In the genomic region with DNA sequence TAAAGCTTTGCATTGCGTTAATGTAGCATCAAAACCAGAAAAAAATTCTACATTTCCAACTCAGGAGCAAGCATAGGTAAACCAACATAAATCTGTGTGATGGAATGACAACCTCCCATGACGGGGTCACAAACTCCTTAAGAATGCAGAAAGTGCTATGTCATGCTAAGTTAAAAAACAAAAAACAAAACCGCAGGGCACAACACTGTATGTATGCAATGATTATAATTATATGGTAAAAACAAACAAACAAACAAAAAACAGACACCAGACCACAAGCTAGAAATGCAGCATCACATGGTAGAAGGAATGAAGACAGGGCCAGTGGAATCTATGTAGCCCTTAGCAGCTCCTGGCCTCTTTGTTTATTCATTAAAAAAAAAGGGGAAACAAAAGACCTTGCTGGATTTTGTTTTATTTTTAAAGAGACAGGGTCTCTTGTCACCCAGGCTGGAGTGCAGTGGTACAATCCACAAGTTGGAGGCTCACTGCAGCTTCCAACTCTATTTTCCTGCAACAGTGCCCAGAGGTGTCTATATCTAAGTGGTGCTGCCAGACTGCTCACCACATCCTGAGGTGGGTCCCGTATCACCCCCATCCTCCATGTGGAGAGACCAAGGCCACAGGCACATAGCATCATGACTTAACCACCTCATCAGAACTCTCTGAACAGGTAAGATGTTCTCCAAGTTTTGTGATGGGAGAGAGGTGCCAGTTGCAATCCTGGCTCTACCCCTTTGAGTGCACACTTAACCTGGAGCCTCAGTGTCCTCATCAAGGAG, we compare ENCODE assay signal across 15 cellular contexts.
DNase-seq lines count a peak whose midpoint lies in the region; ATAC-seq and TF ChIP-seq lines count a peak whose summit lies in the region.
"Had no signal": no experiment of that assay in that cellular context is flagged by ENCODE, and none has a peak within 500 bp of the region (broad histone marks: within the 10 kb centered on the region; RNA-seq: fewer than 3 reads in every experiment).

No MANE protein-coding gene starts in this region.

- peak overlapping the region; percentile 64 for H3K27ac Mint-ChIP-seq in CD4-positive, alpha-beta T cell
- H3K27ac Mint-ChIP-seq in central memory CD8-positive, alpha-beta T cell (ENCODE audit: low read depth), result no peak overlapping the region

- dilution Hi-C loops in IMR-90 (cut with HindIII; ENCODE audit: low sequenced_read_pairs, unreplicated experiment), result loop anchor here (10.0 kb wide), 1 partner anchor 58 kb away; no protein-coding TSS in a partner anchor

- no peak overlapping the region for H3K4me3 Mint-ChIP-seq in CD4-positive, alpha-beta T cell
- no peak overlapping the region for H3K4me3 Mint-ChIP-seq in central memory CD8-positive, alpha-beta T cell

- H3K27me3 Mint-ChIP-seq in CD4-positive, alpha-beta T cell, result no peaks in the 10 kb centered on the region
- no peaks in the 10 kb centered on the region for H3K27me3 Mint-ChIP-seq in central memory CD8-positive, alpha-beta T cell

- H4K20me1 ChIP-seq in IMR-90 (ENCODE audit: insufficient read depth, low read length) (peaks cover 12% of the 10 kb centered on the region), osteoblast (ENCODE audit: insufficient read depth, low read length) (peaks cover 17% of the 10 kb centered on the region), OCI-LY7 (ENCODE audit: insufficient read depth, low read length) (0 out of 2 replicates have a peak, but pooled peaks cover 5% of the 10 kb centered on the region)

- peaks cover 85% of the 10 kb centered on the region for H3K4me1 Mint-ChIP-seq in CD4-positive, alpha-beta T cell (ENCODE audit: low read depth)
- H3K4me1 Mint-ChIP-seq in central memory CD8-positive, alpha-beta T cell, result peaks cover 38% of the 10 kb centered on the region

- H2AK5ac ChIP-seq in IMR-90 (ENCODE audit: low read depth, low read length), result peak overlapping the region; percentile 38; the same call in 1 of the 2 replicates

- no CpG with 5 or more reads among the region's 4 CpGs for WGBS in IMR-90 (ENCODE audit: extremely low coverage in 2 of 2, insufficient read length in 1 of 2), 2 experiments

- BruUV-seq in IMR-90 (replicated peaks; lab: Mats Ljungman, UMichigan) (no TSS peak), OCI-LY7 (replicated peaks; lab: Mats Ljungman, UMichigan) (no TSS peak)

- H3K18ac ChIP-seq in IMR-90 (ENCODE audit: low read depth, low read length), result peak overlapping the region; percentile 27; the same call in 1 of the 2 replicates

- peak overlapping the region; percentile 38; the same call in 1 of the 2 replicates for H4K91ac ChIP-seq in IMR-90 (ENCODE audit: insufficient read depth, low read depth, low read length)

- no peaks in the 10 kb centered on the region for H3K9me3 ChIP-seq in CD4-positive, alpha-beta T cell (ENCODE audit: control insufficient read depth, low read length)
- H3K9me3 ChIP-seq in IMR-90 (ENCODE audit: control insufficient read depth, insufficient read depth, low read length) (no peaks in the 10 kb centered on the region), osteoblast (ENCODE audit: low read depth, low read length) (no peaks in the 10 kb centered on the region), OCI-LY7 (ENCODE audit: low read length) (no peaks in the 10 kb centered on the region)

- no peaks in the 10 kb centered on the region for H3K9me3 Mint-ChIP-seq in CD4-positive, alpha-beta T cell
- H3K9me3 Mint-ChIP-seq in central memory CD8-positive, alpha-beta T cell, result no peaks in the 10 kb centered on the region

- peak; percentile 40 for ATAC-seq in CD4-positive, alpha-beta T cell (ENCODE audit: poor library complexity)
- ATAC-seq in IMR-90 (ENCODE audit: low read depth) (no peak), HG02571 (IDR thresholded peaks at IDR 0.05; ENCODE audit: unreplicated experiment) (no peak)
- peak; percentile 70 for ATAC-seq in central memory CD8-positive, alpha-beta T cell (replicated peaks; ENCODE audit: extremely low read depth, poor library complexity, severe bottlenecking)
- ATAC-seq: Panc1 had no signal

- H2BK20ac ChIP-seq in IMR-90 (ENCODE audit: low read depth, low read length), result no peak overlapping the region

- H2BK5ac ChIP-seq in IMR-90 (ENCODE audit: low read depth, low read length, poor library complexity, severe bottlenecking), result no peak overlapping the region

- H4K8ac ChIP-seq in IMR-90 (ENCODE audit: low read depth in 2 of 2, low read length in 2 of 2), result no peak overlapping the region

- H2AK9ac ChIP-seq in IMR-90 (replicated peaks; ENCODE audit: low read depth, low read length, poor library complexity), result no peak overlapping the region

- peaks cover 27% of the 10 kb centered on the region for H3K4me1 ChIP-seq in IMR-90 (ENCODE audit: control insufficient read depth, insufficient read depth, low read length)
- peaks cover 8% of the 10 kb centered on the region for H3K4me1 ChIP-seq in osteoblast (ENCODE audit: insufficient read depth, low read length)
- H3K4me1 ChIP-seq in OCI-LY7 (ENCODE audit: insufficient read depth, low read length, poor library complexity, severe bottlenecking), result no peaks in the 10 kb centered on the region

- H3K79me2 ChIP-seq in osteoblast (ENCODE audit: insufficient read depth, low read length) (peaks cover 48% of the 10 kb centered on the region), OCI-LY7 (ENCODE audit: insufficient read depth, low read depth, low read length) (no peaks in the 10 kb centered on the region)

- H3K79me1 ChIP-seq in IMR-90 (ENCODE audit: low read depth in 1 of 2, low read length in 2 of 2), result peaks cover 56 to 85% of the 10 kb centered on the region in 2 experiments

- TF ChIP-seq RAD21 in IMR-90 (IDR thresholded peaks at IDR 0.05; ENCODE audit: low read length), result no peak

- H3K14ac ChIP-seq in IMR-90 (replicated peaks; ENCODE audit: low read depth, low read length), result 0 out of 2 replicates have a peak overlapping the region, but pooled peaks have one; percentile 32

- H2AFZ ChIP-seq in IMR-90 (replicated peaks; ENCODE audit: low read length, poor library complexity) (peak overlapping the region; percentile 36), osteoblast (ENCODE audit: low read length) (no peak overlapping the region), OCI-LY7 (ENCODE audit: low read length) (no peak overlapping the region)

- H4K5ac ChIP-seq in IMR-90 (ENCODE audit: low read depth, low read length), result peak overlapping the region; percentile 30; the same call in 1 of the 2 replicates

- H3K36me3 Mint-ChIP-seq in CD4-positive, alpha-beta T cell (ENCODE audit: low read depth), result peaks cover 73% of the 10 kb centered on the region
- peaks cover 18% of the 10 kb centered on the region for H3K36me3 Mint-ChIP-seq in central memory CD8-positive, alpha-beta T cell (ENCODE audit: insufficient read depth)

- intact Hi-C loops in CD4-positive, alpha-beta T cell (cut with DNase I, micrococcal nuclease), result no loop called here
- intact Hi-C loops in IMR-90 (cut with micrococcal nuclease) (no loop called here), OCI-LY7 (cut with micrococcal nuclease; ENCODE audit: unreplicated experiment) (no loop called here)

- no peak for TF ChIP-seq POLR2A in IMR-90 (IDR thresholded peaks at IDR 0.05; ENCODE audit: low read depth, low read length)

- POLR2A ChIA-PET in CD4-positive, alpha-beta T cell (lab: Charles Lee), result interaction anchor here (0.9 to 1.6 kb wide), 3 partner anchors 10 to 16 kb away, joined by 4 to 6 read pairs (median 4); no protein-coding TSS in a partner anchor
- POLR2A ChIA-PET in IMR-90 (lab: Charles Lee; ENCODE audit: unreplicated experiment), result no interaction called here
- POLR2A ChIA-PET in OCI-LY7 (lab: Charles Lee), result interaction anchor here (0.5 to 1.2 kb wide), 4 partner anchors 12 to 691 kb away, joined by 3 to 6 read pairs (median 4); no protein-coding TSS in a partner anchor

- H2BK15ac ChIP-seq in IMR-90 (ENCODE audit: low read depth, low read length), result no peak overlapping the region

- TF ChIP-seq CTCF in CD4-positive, alpha-beta T cell (IDR thresholded peaks at IDR 0.05), result no peak
- TF ChIP-seq CTCF in IMR-90 (conservative IDR thresholded peaks at IDR 0.05; ENCODE audit: low read depth, low read length) (no peak), osteoblast (IDR thresholded peaks at IDR 0.05; ENCODE audit: extremely low read depth, low read depth, low read length) (no peak), OCI-LY7 (conservative IDR thresholded peaks at IDR 0.05; ENCODE audit: low read length) (no peak)

- in situ Hi-C loops in IMR-90 (cut with MboI; ENCODE audit: low sequenced_read_pairs), result loop anchor here (25.0 kb wide), 1 partner anchor 446 kb away; no protein-coding TSS in a partner anchor

- H3K9me2 ChIP-seq in OCI-LY7 (ENCODE audit: insufficient read depth, low read length), result no peaks in the 10 kb centered on the region

- H3K36me3 ChIP-seq in IMR-90 (ENCODE audit: control insufficient read depth, insufficient read depth, low read length), result peaks cover 22% of the 10 kb centered on the region
- peaks cover 24% of the 10 kb centered on the region for H3K36me3 ChIP-seq in osteoblast (ENCODE audit: insufficient read depth, low read length)
- peaks cover 21% of the 10 kb centered on the region; the same call in 1 of the 2 replicates for H3K36me3 ChIP-seq in OCI-LY7 (ENCODE audit: insufficient read depth, low read length)

- DNase-seq in CD4-positive, alpha-beta T cell, result no peak
- DNase-seq in IMR-90 (no peak), osteoblast (ENCODE audit: insufficient read length, low spot score, missing footprints) (peak; percentile 9), NCI-H510A (lab: John Stamatoyannopoulos, UW) (no peak), AG20443 (ENCODE audit: low spot score) (no peak), OCI-LY7 (ENCODE audit: low spot score) (no peak)
- no peak for DNase-seq in central memory CD8-positive, alpha-beta T cell (ENCODE audit: low spot score in 2 of 2)
- DNase-seq: activated CD4-positive, alpha-beta T cell treated with anti-CD3 and anti-CD28 coated beads, Interleukin-2, amount 50 U/mL, for 48 hours; amniotic stem cell; foreskin fibroblast; GF-D8; NCI-H446; stimulated activated CD4-positive, alpha-beta T cell treated with anti-CD3 and anti-CD28 coated beads, Interleukin-4, amount 100 ng/mL, for 1 hour had no signal

- no peaks in the 10 kb centered on the region for H3K27me3 ChIP-seq in CD4-positive, alpha-beta T cell (ENCODE audit: control insufficient read depth, insufficient read depth, low read length)
- no peaks in the 10 kb centered on the region for H3K27me3 ChIP-seq in IMR-90 (ENCODE audit: control insufficient read depth, insufficient read depth, low read length)
- H3K27me3 ChIP-seq in osteoblast (ENCODE audit: insufficient read depth, low read length), result no peaks in the 10 kb centered on the region

- peak overlapping the region; percentile 70; the same call in 1 of the 2 replicates for H3K23ac ChIP-seq in IMR-90 (ENCODE audit: low read depth, low read length)

- H3K56ac ChIP-seq in IMR-90 (ENCODE audit: extremely low read depth, insufficient read depth, low read length), result 0 out of 2 replicates have a peak overlapping the region, but pooled peaks have one; percentile 6

- H3K9ac ChIP-seq in IMR-90 (ENCODE audit: low read depth, low read length), result no peak overlapping the region

- no peak overlapping the region for H2BK120ac ChIP-seq in IMR-90 (ENCODE audit: low read depth, low read length)

- H3K9me1 ChIP-seq in IMR-90 (ENCODE audit: insufficient read depth, low read length), result peaks cover 23% of the 10 kb centered on the region

- H3K4me3 ChIP-seq in IMR-90 (ENCODE audit: insufficient read depth, low read depth, low read length) (no peak overlapping the region), osteoblast (ENCODE audit: insufficient read depth, low read length) (no peak overlapping the region), OCI-LY7 (ENCODE audit: low read depth, low read length, poor library complexity, severe bottlenecking) (no peak overlapping the region)

- CTCF ChIA-PET in CD4-positive, alpha-beta T cell (lab: Charles Lee), result interaction anchor here (0.8 to 1.3 kb wide), 2 partner anchors 12 to 124 kb away, joined by 3 to 4 read pairs; no protein-coding TSS in a partner anchor
- CTCF ChIA-PET in IMR-90 (lab: Yijun Ruan, JAX) (interaction anchor here (0.7 kb wide), 1 partner anchor 543 kb away, joined by 3 read pairs; no protein-coding TSS in a partner anchor), OCI-LY7 (lab: Charles Lee; ENCODE audit: unreplicated experiment) (no interaction called here)

- peak overlapping the region; percentile 46 for H3K4ac ChIP-seq in IMR-90 (ENCODE audit: low read depth, low read length)

- H3K4me2 ChIP-seq in IMR-90 (ENCODE audit: low read depth, low read length) (no peak overlapping the region), osteoblast (ENCODE audit: insufficient read depth, low read length) (no peak overlapping the region), OCI-LY7 (ENCODE audit: low read length) (no peak overlapping the region)

- H3K27ac ChIP-seq in CD4-positive, alpha-beta T cell (ENCODE audit: low read depth, low read length), result no peak overlapping the region
- H3K27ac ChIP-seq in IMR-90 (ENCODE audit: insufficient read depth, low read length) (no peak overlapping the region), osteoblast (ENCODE audit: low read depth, low read length) (no peak overlapping the region), OCI-LY7 (ENCODE audit: low read depth, low read length, poor library complexity, severe bottlenecking) (no peak overlapping the region)

Comparison
In these comparisons a context has a peak if more than half of its experiments do, and no peak if none do; other contexts are left out.
1. ATAC-seq: peak in CD4-positive, alpha-beta T cell (single experiment) and central memory CD8-positive, alpha-beta T cell (single experiment); none in IMR-90 (single experiment) and HG02571 (single experiment).